Comparison of ENCODE assay signal across 13 cellular contexts in genomic region chr10:124146491-124146890, GRCh38. TPM values are rescaled to one million over a fixed set of nuclear protein-coding genes. Genes with fewer than 3 reads are reported as not detected.
DNase-seq lines count a peak whose midpoint lies in the region; ATAC-seq and TF ChIP-seq lines count a peak whose summit lies in the region.
"Had no signal": no experiment of that assay in that cellular context is flagged by ENCODE, and none has a peak within 500 bp of the region (broad histone marks: within the 10 kb centered on the region; RNA-seq: fewer than 3 reads in every experiment).

No MANE protein-coding gene starts in this region.

- no peaks in the 10 kb centered on the region for H3K9me3 ChIP-seq in BLaER1 treated with 17β-estradiol and CSF1 and Interleukin-3, amounts not matched to agents 10 nM and 100 nM (replicated peaks in 1 of 11)
- H3K9me3 ChIP-seq in OCI-LY7 (ENCODE audit: low read length) (no peaks in the 10 kb centered on the region), sigmoid colon (no peaks in the 10 kb centered on the region)
- H3K9me3 ChIP-seq: BE2C had no signal

- no peak for TF ChIP-seq EP300 in sigmoid colon (IDR thresholded peaks at IDR 0.05)

- no peak overlapping the region for H3K27ac Mint-ChIP-seq in activated naive CD4-positive, alpha-beta T cell treated with anti-CD3 and anti-CD28 coated beads for 36 hours

- no peak for TF ChIP-seq POLR2A in sigmoid colon (IDR thresholded peaks at IDR 0.05)

- peak; percentile 36 for DNase-seq in LHCN-M2 (ENCODE audit: low read depth)
- DNase-seq in OCI-LY7 (ENCODE audit: low spot score): no peak
- peak; percentile 22 for DNase-seq in sigmoid colon
- DNase-seq in NCI-H2107 treated with DMSO at 0.1 percent for 48 hours (lab: John Stamatoyannopoulos, UW; ENCODE audit: unreplicated experiment): no peak
- no peak for DNase-seq in activated naive CD4-positive, alpha-beta T cell treated with anti-CD3 and anti-CD28 coated beads for 36 hours
- DNase-seq: BE2C; CD4-positive, CD25-positive, alpha-beta regulatory T cell; DMS53; GM23248 had no signal

- POLR2A ChIA-PET in OCI-LY7 (lab: Charles Lee): no interaction called here

- CTCF ChIA-PET in OCI-LY7 (lab: Charles Lee; ENCODE audit: unreplicated experiment): no interaction called here
- CTCF ChIA-PET in activated naive CD4-positive, alpha-beta T cell treated with anti-CD3 and anti-CD28 coated beads for 36 hours (lab: Charles Lee): no interaction called here

- TF ChIP-seq CTCF in OCI-LY7 (conservative IDR thresholded peaks at IDR 0.05; ENCODE audit: low read length): no peak
- no peak for TF ChIP-seq CTCF in sigmoid colon (IDR thresholded peaks at IDR 0.05)

- H3K4me3 ChIP-seq in BLaER1 treated with 17β-estradiol and CSF1 and Interleukin-3, amounts not matched to agents 10 nM and 100 nM: no peak overlapping the region
- no peak overlapping the region for H3K4me3 ChIP-seq in OCI-LY7 (ENCODE audit: low read depth, low read length, poor library complexity, severe bottlenecking)
- H3K4me3 ChIP-seq in sigmoid colon: no peak overlapping the region
- H3K4me3 ChIP-seq: GM23248, K562 had no signal

- H3K36me3 Mint-ChIP-seq in activated naive CD4-positive, alpha-beta T cell treated with anti-CD3 and anti-CD28 coated beads for 36 hours (ENCODE audit: low read depth): no peaks in the 10 kb centered on the region
- H3K36me3 Mint-ChIP-seq: CD4-positive, CD25-positive, alpha-beta regulatory T cell had no signal

- no peak overlapping the region for H2AFZ ChIP-seq in OCI-LY7 (ENCODE audit: low read length)
- H2AFZ ChIP-seq: GM23248 had no signal

- BruUV-seq in OCI-LY7 (replicated peaks; lab: Mats Ljungman, UMichigan): no TSS peak

- H3K27ac ChIP-seq in BLaER1 treated with 17β-estradiol and CSF1 and Interleukin-3, amounts not matched to agents 10 nM and 100 nM: peak overlapping the region; percentile 90 to 99 (median 96)
- peak overlapping the region; percentile 6 for H3K27ac ChIP-seq in OCI-LY7 (ENCODE audit: low read depth, low read length, poor library complexity, severe bottlenecking)
- no peak overlapping the region for H3K27ac ChIP-seq in sigmoid colon
- H3K27ac ChIP-seq: GM23248 had no signal

- peaks cover 13% of the 10 kb centered on the region for H3K27me3 Mint-ChIP-seq in activated naive CD4-positive, alpha-beta T cell treated with anti-CD3 and anti-CD28 coated beads for 36 hours (ENCODE audit: low read depth)

- peaks cover 30% of the 10 kb centered on the region; the same call in 1 of the 2 replicates for H3K79me2 ChIP-seq in OCI-LY7 (ENCODE audit: insufficient read depth, low read depth, low read length)

- ATAC-seq in HG03139 (IDR thresholded peaks at IDR 0.05; ENCODE audit: unreplicated experiment): no peak
- ATAC-seq: HCT116, K562 had no signal

- no peaks in the 10 kb centered on the region for H3K9me2 ChIP-seq in OCI-LY7 (ENCODE audit: insufficient read depth, low read length)

- H3K27me3 ChIP-seq in BLaER1 treated with 17β-estradiol and CSF1 and Interleukin-3, amounts not matched to agents 10 nM and 100 nM: no peaks in the 10 kb centered on the region
- no peaks in the 10 kb centered on the region for H3K27me3 ChIP-seq in sigmoid colon
- H3K27me3 ChIP-seq: BE2C had no signal

- H3K9ac ChIP-seq in BLaER1 treated with 17β-estradiol and CSF1 and Interleukin-3, amounts not matched to agents 10 nM and 100 nM: peak overlapping the region in 9 of 11 experiments; percentile 20 to 90 (median 85); a peak in 15 of 22 replicates
- H3K9ac ChIP-seq: GM23248 had no signal

- no peaks in the 10 kb centered on the region for H3K9me3 Mint-ChIP-seq in activated naive CD4-positive, alpha-beta T cell treated with anti-CD3 and anti-CD28 coated beads for 36 hours
- H3K9me3 Mint-ChIP-seq: CD4-positive, CD25-positive, alpha-beta regulatory T cell had no signal

- peaks cover 91 to 99% (median 98%) of the 10 kb centered on the region in 10 experiments for H3K4me1 ChIP-seq in BLaER1 treated with 17β-estradiol and CSF1 and Interleukin-3, amounts not matched to agents 10 nM and 100 nM
- H3K4me1 ChIP-seq in OCI-LY7 (ENCODE audit: insufficient read depth, low read length, poor library complexity, severe bottlenecking) (peaks cover 98% of the 10 kb centered on the region), sigmoid colon (peaks cover 0 to 19% (median 15%) of the 10 kb centered on the region in 4 donors)
- H3K4me1 ChIP-seq: BE2C had no signal

- peak overlapping the region; percentile 75 to 95 (median 89) for H3K4me2 ChIP-seq in BLaER1 treated with 17β-estradiol and CSF1 and Interleukin-3, amounts not matched to agents 10 nM and 100 nM
- 0 out of 2 replicates have a peak overlapping the region, but pooled peaks have one; percentile 6 for H3K4me2 ChIP-seq in OCI-LY7 (ENCODE audit: low read length)

- WGBS in sigmoid colon, 2 donors: 73 to 87% methylated on average over 3 of the region's 3 CpGs

- no peak overlapping the region for H3K4me3 Mint-ChIP-seq in activated naive CD4-positive, alpha-beta T cell treated with anti-CD3 and anti-CD28 coated beads for 36 hours
- H3K4me3 Mint-ChIP-seq: CD4-positive, CD25-positive, alpha-beta regulatory T cell had no signal

- H3K36me3 ChIP-seq in BLaER1 treated with 17β-estradiol and CSF1 and Interleukin-3, amounts not matched to agents 10 nM and 100 nM: no peaks in the 10 kb centered on the region
- H3K36me3 ChIP-seq in OCI-LY7 (ENCODE audit: insufficient read depth, low read length): no peaks in the 10 kb centered on the region
- no peaks in the 10 kb centered on the region for H3K36me3 ChIP-seq in sigmoid colon
- H3K36me3 ChIP-seq: BE2C had no signal

- H4K20me1 ChIP-seq in BLaER1 treated with 17β-estradiol and CSF1 and Interleukin-3, amounts not matched to agents 10 nM and 100 nM: no peaks in the 10 kb centered on the region
- no peaks in the 10 kb centered on the region for H4K20me1 ChIP-seq in OCI-LY7 (ENCODE audit: insufficient read depth, low read length)

- peaks cover 7% of the 10 kb centered on the region for H3K4me1 Mint-ChIP-seq in activated naive CD4-positive, alpha-beta T cell treated with anti-CD3 and anti-CD28 coated beads for 36 hours (ENCODE audit: low read depth)

- intact Hi-C loops in OCI-LY7 (cut with micrococcal nuclease; ENCODE audit: unreplicated experiment) (no loop called here), sigmoid colon (cut with DNase I) (no loop called here)
- intact Hi-C loops in activated naive CD4-positive, alpha-beta T cell treated with anti-CD3 and anti-CD28 coated beads for 36 hours (cut with micrococcal nuclease): no loop called here

RNA-seq across cellular contexts. Expression of gene CHST15, which starts 53.1 kb away (rescaled TPM):
- total RNA-seq in LHCN-M2 (2014; rRNA removed) (27.1 and 40.2 TPM in 2 replicates), OCI-LY7 (2022) (14.7 and 19.2 TPM in 2 replicates), sigmoid colon (10 to 100 TPM; 29.9 to 57.9 (median 43.8) TPM)
- polyA plus RNA-seq in LHCN-M2 (2012): 16.3 TPM
- 19.9 and 26.4 TPM in 2 replicates for total RNA-seq in OCI-LY7 (2014; rRNA removed; shearing (Covaris generic))
- polyA plus RNA-seq in sigmoid colon: 1 to 10 TPM; 2.4 to 8.7 (median 3.5) TPM
- under 1 TPM; 0.47 to 0.50 TPM for total RNA-seq in activated naive CD4-positive, alpha-beta T cell treated with anti-CD3 and anti-CD28 coated beads for 36 hours

Comparison
In these comparisons a context has a peak if more than half of its experiments do, and no peak if none do; other contexts are left out.
1. H3K27ac ChIP-seq: peak in BLaER1 treated with 17β-estradiol and CSF1 and Interleukin-3, amounts not matched to agents 10 nM and 100 nM (11 of 11) and OCI-LY7 (single experiment); none in sigmoid colon (0 of 4).
2. DNase-seq: peak in LHCN-M2 (single experiment) and sigmoid colon (single experiment); none in OCI-LY7 (single experiment), NCI-H2107 treated with DMSO at 0.1 percent for 48 hours (single experiment) and activated naive CD4-positive, alpha-beta T cell treated with anti-CD3 and anti-CD28 coated beads for 36 hours (single experiment).
3. RNA of gene CHST15, which starts 53.1 kb away (total RNA-seq): 29.9 to 57.9 TPM in sigmoid colon, 27.1 to 40.2 TPM in LHCN-M2 and 14.7 to 26.4 TPM in OCI-LY7; 0.47 to 0.50 TPM in activated naive CD4-positive, alpha-beta T cell treated with anti-CD3 and anti-CD28 coated beads for 36 hours; every median in the first group is over 10 times any median in the second.